8 cellular contexts compared by ENCODE assay signal in genomic region chr5:160119905-160120266, GRCh38. TPM values are rescaled to one million over a fixed set of nuclear protein-coding genes. Genes with fewer than 3 reads are reported as not detected.
A peak's percentile ranks its signal among the peaks of the same experiment; 100 is the strongest.
DNase-seq lines count a peak whose midpoint lies in the region; ATAC-seq, FAIRE-seq and TF ChIP-seq lines count a peak whose summit lies in the region.

No MANE protein-coding gene starts in this region.

- H3K27me3 Mint-ChIP-seq in astrocyte (ENCODE audit: low read depth, unreplicated experiment) (no peaks in the 10 kb centered on the region), neural progenitor cell (ENCODE audit: insufficient read depth, low read depth) (peaks cover 2% of the 10 kb centered on the region)

- H3K4me2 ChIP-seq in astrocyte (ENCODE audit: low read length): peak overlapping the region; percentile 24
- H3K4me2 ChIP-seq in neural progenitor cell: peak overlapping the region; percentile 23

- H4K20me1 ChIP-seq in astrocyte (ENCODE audit: insufficient read depth, low read length): peaks cover 12% of the 10 kb centered on the region
- H4K20me1 ChIP-seq in neural progenitor cell (ENCODE audit: low read depth): peaks cover 14% of the 10 kb centered on the region

- H3K27ac Mint-ChIP-seq in astrocyte (ENCODE audit: unreplicated experiment) (no peak overlapping the region), neural progenitor cell (no peak overlapping the region)

- DNase-seq in astrocyte (ENCODE audit: low read depth) (no peak), neural progenitor cell (ENCODE audit: low spot score) (no peak), foreskin melanocyte (no peak), GOT3 (lab: John Stamatoyannopoulos, UW) (no peak)
- DNase-seq in stimulated activated naive CD4-positive, alpha-beta T cell (lab: John Stamatoyannopoulos, UW): no peak
- no peak for DNase-seq in stimulated activated CD4-positive, alpha-beta T cell treated with anti-CD3 and anti-CD28 coated beads, Interleukin-2, amount 100 ng/mL, for 48 hours

- H3F3A ChIP-seq in neural progenitor cell (ENCODE audit: low read depth): no peaks in the 10 kb centered on the region

- no peaks in the 10 kb centered on the region for H3K4me1 Mint-ChIP-seq in astrocyte (ENCODE audit: low read depth, unreplicated experiment)
- peaks cover 9% of the 10 kb centered on the region for H3K4me1 Mint-ChIP-seq in neural progenitor cell

- H2AFZ ChIP-seq in astrocyte (ENCODE audit: low read depth, low read length) (no peak overlapping the region), neural progenitor cell (replicated peaks) (no peak overlapping the region)

- no peak overlapping the region for H3K9ac ChIP-seq in astrocyte (ENCODE audit: low read length)
- H3K9ac ChIP-seq in neural progenitor cell: no peak overlapping the region

- H3K4me1 ChIP-seq in astrocyte (ENCODE audit: insufficient read depth, low read length) (no peaks in the 10 kb centered on the region), neural progenitor cell (no peaks in the 10 kb centered on the region)

- no peaks in the 10 kb centered on the region for H3K36me3 Mint-ChIP-seq in astrocyte (ENCODE audit: low read depth, unreplicated experiment)
- H3K36me3 Mint-ChIP-seq in neural progenitor cell: peaks cover 7% of the 10 kb centered on the region

- no peaks in the 10 kb centered on the region for H3K9me3 ChIP-seq in astrocyte (ENCODE audit: insufficient read depth, low read depth, low read length)
- H3K9me3 ChIP-seq in neural progenitor cell (ENCODE audit: low read depth): no peaks in the 10 kb centered on the region

- no peak overlapping the region for H3K27ac ChIP-seq in astrocyte (ENCODE audit: low read depth, low read length)
- no peak overlapping the region for H3K27ac ChIP-seq in neural progenitor cell

- no peaks in the 10 kb centered on the region for H3K9me3 Mint-ChIP-seq in astrocyte (ENCODE audit: unreplicated experiment)
- no peaks in the 10 kb centered on the region for H3K9me3 Mint-ChIP-seq in neural progenitor cell

- peak; percentile 7 for ATAC-seq in GM18508 (IDR thresholded peaks at IDR 0.05; ENCODE audit: insufficient read depth, unreplicated experiment)
- peak; percentile 4 for ATAC-seq in HG02840 (IDR thresholded peaks at IDR 0.05; ENCODE audit: low FRiP score, unreplicated experiment)

- H3K4me3 ChIP-seq in astrocyte (ENCODE audit: insufficient read depth, low read depth, low read length) (no peak overlapping the region), neural progenitor cell (no peak overlapping the region)

- H3K36me3 ChIP-seq in astrocyte (ENCODE audit: insufficient read depth, low read length) (peaks cover 4% of the 10 kb centered on the region), neural progenitor cell (no peaks in the 10 kb centered on the region)

- FAIRE-seq in astrocyte (lab: Jason Lieb, UNC): no peak

- H3K4me3 Mint-ChIP-seq in astrocyte (ENCODE audit: unreplicated experiment): peak overlapping the region; percentile 99
- peak overlapping the region; percentile 99 for H3K4me3 Mint-ChIP-seq in neural progenitor cell

- H3K79me2 ChIP-seq in astrocyte (ENCODE audit: insufficient read depth, low read length): peaks cover 32% of the 10 kb centered on the region
- H3K79me2 ChIP-seq in neural progenitor cell (ENCODE audit: low read depth): peaks cover 42% of the 10 kb centered on the region

- H3K27me3 ChIP-seq in astrocyte (ENCODE audit: insufficient read depth, low read length) (peaks cover 5% of the 10 kb centered on the region), neural progenitor cell (no peaks in the 10 kb centered on the region)

- no peak for TF ChIP-seq CTCF in astrocyte (IDR thresholded peaks at IDR 0.05; ENCODE audit: insufficient read depth, low read depth, low read length)
- TF ChIP-seq CTCF in neural progenitor cell (IDR thresholded peaks at IDR 0.05): peak; percentile 23

RNA-seq across cellular contexts. Expression of gene PWWP2A, which starts 0.6 kb away (rescaled TPM):
- total RNA-seq in astrocyte: 18.4 and 19.6 TPM in 2 replicates
- total RNA-seq in neural progenitor cell (ENCODE audit: low replicate concordance): 37.1 and 49.0 TPM in 2 replicates
